In the genomic region with DNA sequence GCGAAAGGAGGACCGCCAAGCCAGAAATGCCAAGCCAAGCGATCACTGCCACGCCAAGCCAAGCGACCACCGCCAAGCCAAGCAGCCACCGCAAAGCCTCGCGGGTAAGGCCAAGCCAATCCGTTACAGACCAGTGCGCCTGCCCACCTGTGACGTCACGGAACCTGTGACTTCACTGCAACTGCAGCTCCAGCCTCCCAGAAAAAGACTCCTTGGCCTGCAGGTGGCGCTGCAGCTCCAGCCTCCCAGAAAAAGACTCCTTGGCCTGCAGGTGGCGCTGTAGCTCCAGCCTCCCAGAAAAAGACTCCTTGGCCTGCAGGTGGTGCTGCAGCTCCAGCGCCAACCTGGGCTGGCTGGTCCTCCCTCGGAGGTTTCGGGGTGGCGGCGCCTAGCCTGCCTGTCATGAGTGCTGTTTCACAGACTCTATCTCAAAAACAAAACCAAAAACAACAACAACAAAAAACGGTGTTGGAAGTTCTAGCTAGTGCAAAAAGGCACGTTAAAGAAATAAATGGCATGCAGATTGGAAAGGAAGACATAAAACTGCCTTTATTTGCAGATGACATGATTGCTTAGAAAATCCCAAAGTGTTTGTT, we compare ENCODE assay signal across 8 cellular contexts. TPM values are rescaled to one million over a fixed set of nuclear protein-coding genes. Genes with fewer than 3 reads are reported as not detected.
DNase-seq lines count a peak whose midpoint lies in the region; ATAC-seq and TF ChIP-seq lines count a peak whose summit lies in the region.
"Not testable (repeated sequence)": the region's sequence is repeated elsewhere in the genome, so short reads cannot be mapped to it uniquely, and the experiment has no call there.

No MANE protein-coding gene starts in this region.

- H3K36me3 ChIP-seq in OCI-LY3 (replicated peaks; ENCODE audit: low read depth, low read length): not testable (repeated sequence)

- not testable (repeated sequence) for H3K4me1 ChIP-seq in OCI-LY3 (ENCODE audit: low read length)

- TF ChIP-seq CTCF in OCI-LY3 (IDR thresholded peaks at IDR 0.05; ENCODE audit: low read depth, low read length): peak; percentile 61
- peak in 1 of 3 donors; percentile 98 for TF ChIP-seq CTCF in lower leg skin (IDR thresholded peaks at IDR 0.05)

- H3K9me3 ChIP-seq in OCI-LY3 (ENCODE audit: insufficient read depth, low read length): not testable (repeated sequence)

- not testable (repeated sequence) for H3K27me3 ChIP-seq in OCI-LY3 (ENCODE audit: low read depth, low read length)

- H3K4me3 ChIP-seq in OCI-LY3 (ENCODE audit: low read length) (peak overlapping the region; percentile 69), lower leg skin (ENCODE audit: low read depth, poor library complexity, severe bottlenecking) (peak overlapping the region; percentile 50)

- not testable (repeated sequence) for H3K79me2 ChIP-seq in OCI-LY3 (ENCODE audit: low read length)

- H4K20me1 ChIP-seq in OCI-LY3 (ENCODE audit: insufficient read depth, low read length): not testable (repeated sequence)

- peak overlapping the region; percentile 65 for H2AFZ ChIP-seq in OCI-LY3 (ENCODE audit: low read depth, low read length)

- H3K4me2 ChIP-seq in OCI-LY3 (ENCODE audit: low read length): peak overlapping the region; percentile 65

- intact Hi-C loops in lower leg skin (cut with DNase I; ENCODE audit: low total_unique reads): not testable (repeated sequence)

- 1 to 30% methylated on average over 7 to 9 of the region's 22 CpGs for WGBS in lower leg skin, 2 donors

- not testable (repeated sequence) for H3K27ac ChIP-seq in OCI-LY3 (ENCODE audit: low read length)

- peak; percentile 88 for ATAC-seq in GM19397 (IDR thresholded peaks at IDR 0.05; ENCODE audit: unreplicated experiment)

- DNase-seq in AG20443 (ENCODE audit: low spot score) (peak; percentile 71), HS-27A (ENCODE audit: low read depth) (peak; percentile 15), lower leg skin (ENCODE audit: low spot score in 2 of 2) (peak; percentile 96 to 98)
- peak; percentile 75 for DNase-seq in activated CD8-positive, alpha-beta memory T cell treated with anti-CD3 and anti-CD28 coated beads, Interleukin-2, amount 50 U/mL, for 1 hour (ENCODE audit: extremely low read depth)
- DNase-seq in effector CD4-positive, alpha-beta T cell: peak; percentile 89
- DNase-seq in stimulated activated CD4-positive, alpha-beta T cell treated with anti-CD3 and anti-CD28 coated beads, Interleukin-1b, Interleukin-23, amount 100 ng/mL, for 24 hours (ENCODE audit: low read depth in 4 of 4, low spot score in 1 of 4): peak; percentile 84 to 92 (median 91)

- TF ChIP-seq POLR2A in lower leg skin (IDR thresholded peaks at IDR 0.05): not testable (repeated sequence)

- peak overlapping the region; percentile 35 for H3K9ac ChIP-seq in OCI-LY3 (ENCODE audit: low read length)

RNA-seq across cellular contexts. Expression of a gene that starts 18.6 kb away (rescaled TPM):
- not detected for total RNA-seq in lower leg skin

RNA-seq across cellular contexts. Expression of a gene that starts 56.5 kb away (rescaled TPM):
- 10 to 100 TPM in 1 of 4 donors, 1 to 10 TPM in 3; 7.7 to 17.4 (median 8.2) TPM for total RNA-seq in lower leg skin

Comparison
In these comparisons a context has a peak if more than half of its experiments do, and no peak if none do; other contexts are left out.
1. DNase-seq: peak in every context shown above with its lines; median percentile 97 in lower leg skin; 91 in stimulated activated CD4-positive, alpha-beta T cell treated with anti-CD3 and anti-CD28 coated beads, Interleukin-1b, Interleukin-23, amount 100 ng/mL, for 24 hours; 89 in effector CD4-positive, alpha-beta T cell; 75 in activated CD8-positive, alpha-beta memory T cell treated with anti-CD3 and anti-CD28 coated beads, Interleukin-2, amount 50 U/mL, for 1 hour; 71 in AG20443; 15 in HS-27A.